In the genomic region with DNA sequence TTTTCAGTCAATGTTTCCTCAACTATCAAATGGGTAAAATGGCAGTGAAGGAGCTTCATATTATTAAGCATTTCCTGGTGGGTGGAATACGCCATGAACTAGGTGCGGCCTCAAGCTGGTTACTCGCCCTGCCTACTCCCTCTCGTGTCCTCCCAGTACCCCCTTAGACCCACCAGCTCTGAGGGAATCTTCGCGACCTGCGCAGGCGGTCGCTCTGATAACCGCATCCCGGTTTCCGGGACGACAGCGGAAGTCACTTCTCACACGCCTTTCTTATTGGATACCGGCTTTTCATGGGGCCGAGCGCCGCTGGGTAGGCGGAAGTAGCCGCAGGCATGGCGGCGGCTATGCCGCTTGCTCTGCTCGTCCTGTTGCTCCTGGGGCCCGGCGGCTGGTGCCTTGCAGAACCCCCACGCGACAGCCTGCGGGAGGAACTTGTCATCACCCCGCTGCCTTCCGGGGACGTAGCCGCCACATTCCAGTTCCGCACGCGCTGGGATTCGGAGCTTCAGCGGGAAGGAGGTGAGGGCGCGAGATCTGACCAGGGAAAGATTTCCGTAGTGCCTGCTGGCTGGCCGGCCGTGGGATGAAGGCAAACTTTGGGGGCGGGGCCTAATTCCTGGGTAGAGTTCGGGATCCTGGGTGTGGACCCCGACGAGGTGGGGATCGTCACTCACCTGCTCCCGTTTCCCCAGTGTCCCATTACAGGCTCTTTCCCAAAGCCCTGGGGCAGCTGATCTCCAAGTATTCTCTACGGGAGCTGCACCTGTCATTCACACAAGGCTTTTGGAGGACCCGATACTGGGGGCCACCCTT, we compare ENCODE assay signal across 1 cellular context.
A peak's percentile ranks its signal among the peaks of the same experiment; 100 is the strongest.
TF ChIP-seq lines count a peak whose summit lies in the region.

A gene (plus strand): TSS at position 320 of the 816 bp plus-strand sequence. CDS start 16 bp downstream, at position 336.

TF ChIP-seq in HepG2, 621 proteins besides CTCF, POLR2A, EP300 and RAD21 (continued from another document and continues in another):
- TF ChIP-seq, protein P1, sequence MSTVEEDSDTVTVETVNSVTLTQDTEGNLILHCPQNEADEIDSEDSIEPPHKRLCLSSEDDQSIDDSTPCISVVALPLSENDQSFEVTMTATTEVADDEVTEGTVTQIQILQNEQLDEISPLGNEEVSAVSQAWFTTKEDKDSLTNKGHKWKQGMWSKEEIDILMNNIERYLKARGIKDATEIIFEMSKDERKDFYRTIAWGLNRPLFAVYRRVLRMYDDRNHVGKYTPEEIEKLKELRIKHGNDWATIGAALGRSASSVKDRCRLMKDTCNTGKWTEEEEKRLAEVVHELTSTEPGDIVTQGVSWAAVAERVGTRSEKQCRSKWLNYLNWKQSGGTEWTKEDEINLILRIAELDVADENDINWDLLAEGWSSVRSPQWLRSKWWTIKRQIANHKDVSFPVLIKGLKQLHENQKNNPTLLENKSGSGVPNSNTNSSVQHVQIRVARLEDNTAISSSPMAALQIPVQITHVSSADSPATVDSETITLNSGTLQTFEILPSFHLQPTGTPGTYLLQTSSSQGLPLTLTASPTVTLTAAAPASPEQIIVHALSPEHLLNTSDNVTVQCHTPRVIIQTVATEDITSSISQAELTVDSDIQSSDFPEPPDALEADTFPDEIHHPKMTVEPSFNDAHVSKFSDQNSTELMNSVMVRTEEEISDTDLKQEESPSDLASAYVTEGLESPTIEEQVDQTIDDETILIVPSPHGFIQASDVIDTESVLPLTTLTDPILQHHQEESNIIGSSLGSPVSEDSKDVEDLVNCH (CRISPR knock-in tag; IDR thresholded peaks at IDR 0.05) = no peak
- no peak for TF ChIP-seq ZNF672 (CRISPR knock-in tag; IDR thresholded peaks at IDR 0.05)
- TF ChIP-seq, protein P2, sequence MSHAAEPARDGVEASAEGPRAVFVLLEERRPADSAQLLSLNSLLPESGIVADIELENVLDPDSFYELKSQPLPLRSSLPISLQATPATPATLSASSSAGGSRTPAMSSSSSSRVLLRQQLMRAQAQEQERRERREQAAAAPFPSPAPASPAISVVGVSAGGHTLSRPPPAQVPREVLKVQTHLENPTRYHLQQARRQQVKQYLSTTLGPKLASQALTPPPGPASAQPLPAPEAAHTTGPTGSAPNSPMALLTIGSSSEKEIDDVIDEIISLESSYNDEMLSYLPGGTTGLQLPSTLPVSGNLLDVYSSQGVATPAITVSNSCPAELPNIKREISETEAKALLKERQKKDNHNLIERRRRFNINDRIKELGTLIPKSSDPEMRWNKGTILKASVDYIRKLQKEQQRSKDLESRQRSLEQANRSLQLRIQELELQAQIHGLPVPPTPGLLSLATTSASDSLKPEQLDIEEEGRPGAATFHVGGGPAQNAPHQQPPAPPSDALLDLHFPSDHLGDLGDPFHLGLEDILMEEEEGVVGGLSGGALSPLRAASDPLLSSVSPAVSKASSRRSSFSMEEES (CRISPR knock-in tag; IDR thresholded peaks at IDR 0.05) = 0 out of 2 replicates have a peak, but pooled peaks have one; percentile 48
- no peak for TF ChIP-seq ZNF616 (CRISPR knock-in tag; IDR thresholded peaks at IDR 0.05; ENCODE audit: low read depth)
- TF ChIP-seq, protein P3, sequence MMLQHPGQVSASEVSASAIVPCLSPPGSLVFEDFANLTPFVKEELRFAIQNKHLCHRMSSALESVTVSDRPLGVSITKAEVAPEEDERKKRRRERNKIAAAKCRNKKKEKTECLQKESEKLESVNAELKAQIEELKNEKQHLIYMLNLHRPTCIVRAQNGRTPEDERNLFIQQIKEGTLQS (CRISPR knock-in tag; IDR thresholded peaks at IDR 0.05) = peak; percentile 44; the same call in 1 of the 2 replicates
- no peak for TF ChIP-seq TCF7 (IDR thresholded peaks at IDR 0.05; ENCODE audit: low read depth)
- TF ChIP-seq ZNF30 (CRISPR knock-in tag; IDR thresholded peaks at IDR 0.05) = peak; percentile 70; the same call in 1 of the 2 replicates
- peak; percentile 94; the same call in 1 of the 2 replicates for TF ChIP-seq MAF1 (CRISPR knock-in tag; IDR thresholded peaks at IDR 0.05; ENCODE audit: borderline replicate concordance)
- peak; percentile 88 for TF ChIP-seq ZFX (CRISPR knock-in tag; IDR thresholded peaks at IDR 0.05; ENCODE audit: low read depth)
- peak; percentile 98 for TF ChIP-seq PCBP1 (IDR thresholded peaks at IDR 0.05; ENCODE audit: borderline replicate concordance, low read depth, low read length)
- TF ChIP-seq TP53 (CRISPR knock-in tag; conservative IDR thresholded peaks at IDR 0.05) = no peak
- no peak for TF ChIP-seq MAFK (conservative IDR thresholded peaks at IDR 0.05 in 1 of 2, IDR thresholded peaks at IDR 0.05 in 1 of 2; ENCODE audit: low read length in 2 of 2)
- no peak for TF ChIP-seq ZFP36L2 (CRISPR knock-in tag; IDR thresholded peaks at IDR 0.05)
- TF ChIP-seq, protein P4, sequence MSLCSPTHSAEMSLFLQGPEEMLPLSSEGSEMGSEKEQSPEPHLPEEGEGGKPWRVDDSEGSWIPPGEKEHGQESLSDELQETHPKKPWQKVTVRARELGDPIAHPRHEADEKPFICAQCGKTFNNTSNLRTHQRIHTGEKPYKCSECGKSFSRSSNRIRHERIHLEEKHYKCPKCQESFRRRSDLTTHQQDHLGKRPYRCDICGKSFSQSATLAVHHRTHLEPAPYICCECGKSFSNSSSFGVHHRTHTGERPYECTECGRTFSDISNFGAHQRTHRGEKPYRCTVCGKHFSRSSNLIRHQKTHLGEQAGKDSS (CRISPR knock-in tag; IDR thresholded peaks at IDR 0.05; ENCODE audit: borderline replicate concordance, low read depth) = peak; percentile 58; the same call in 1 of the 2 replicates
- TF ChIP-seq, protein P5, sequence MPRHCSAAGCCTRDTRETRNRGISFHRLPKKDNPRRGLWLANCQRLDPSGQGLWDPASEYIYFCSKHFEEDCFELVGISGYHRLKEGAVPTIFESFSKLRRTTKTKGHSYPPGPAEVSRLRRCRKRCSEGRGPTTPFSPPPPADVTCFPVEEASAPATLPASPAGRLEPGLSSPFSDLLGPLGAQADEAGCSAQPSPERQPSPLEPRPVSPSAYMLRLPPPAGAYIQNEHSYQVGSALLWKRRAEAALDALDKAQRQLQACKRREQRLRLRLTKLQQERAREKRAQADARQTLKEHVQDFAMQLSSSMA (CRISPR knock-in tag; IDR thresholded peaks at IDR 0.05) = peak; percentile 79; the same call in 1 of the 2 replicates
- TF ChIP-seq DMAP1 (CRISPR knock-in tag; IDR thresholded peaks at IDR 0.05) = peak; percentile 91
- no peak for TF ChIP-seq ZNF652 (CRISPR knock-in tag; IDR thresholded peaks at IDR 0.05; ENCODE audit: borderline replicate concordance, low read depth)
- TF ChIP-seq ZNF230 (CRISPR knock-in tag; IDR thresholded peaks at IDR 0.05) = peak; percentile 85; the same call in 1 of the 2 replicates
- TF ChIP-seq ZNF557 (CRISPR knock-in tag; IDR thresholded peaks at IDR 0.05) = peak; percentile 94
- 0 out of 2 replicates have a peak, but pooled peaks have one; percentile 50 for TF ChIP-seq JUNB (CRISPR knock-in tag; IDR thresholded peaks at IDR 0.05; ENCODE audit: borderline replicate concordance)
- no peak for TF ChIP-seq CCAR2 (optimal IDR thresholded peaks at IDR 0.05; ENCODE audit: low read depth, low read length)
- no peak for TF ChIP-seq ZNF20 (CRISPR knock-in tag; IDR thresholded peaks at IDR 0.05)
- TF ChIP-seq ATM (IDR thresholded peaks at IDR 0.05; ENCODE audit: borderline replicate concordance) = no peak
- TF ChIP-seq ZNF354B (CRISPR knock-in tag; IDR thresholded peaks at IDR 0.05) = no peak; the same call in 1 of the 2 replicates
- peak; percentile 39; the same call in 1 of the 2 replicates for TF ChIP-seq ZFP62 (CRISPR knock-in tag; IDR thresholded peaks at IDR 0.05)
- TF ChIP-seq CHCHD3 (CRISPR knock-in tag; IDR thresholded peaks at IDR 0.05) = peak; percentile 90; the same call in 1 of the 2 replicates
- TF ChIP-seq ZBTB38 (CRISPR knock-in tag; IDR thresholded peaks at IDR 0.05) = peak; percentile 83; the same call in 1 of the 2 replicates
- TF ChIP-seq, protein P6, sequence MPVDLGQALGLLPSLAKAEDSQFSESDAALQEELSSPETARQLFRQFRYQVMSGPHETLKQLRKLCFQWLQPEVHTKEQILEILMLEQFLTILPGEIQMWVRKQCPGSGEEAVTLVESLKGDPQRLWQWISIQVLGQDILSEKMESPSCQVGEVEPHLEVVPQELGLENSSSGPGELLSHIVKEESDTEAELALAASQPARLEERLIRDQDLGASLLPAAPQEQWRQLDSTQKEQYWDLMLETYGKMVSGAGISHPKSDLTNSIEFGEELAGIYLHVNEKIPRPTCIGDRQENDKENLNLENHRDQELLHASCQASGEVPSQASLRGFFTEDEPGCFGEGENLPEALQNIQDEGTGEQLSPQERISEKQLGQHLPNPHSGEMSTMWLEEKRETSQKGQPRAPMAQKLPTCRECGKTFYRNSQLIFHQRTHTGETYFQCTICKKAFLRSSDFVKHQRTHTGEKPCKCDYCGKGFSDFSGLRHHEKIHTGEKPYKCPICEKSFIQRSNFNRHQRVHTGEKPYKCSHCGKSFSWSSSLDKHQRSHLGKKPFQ (CRISPR knock-in tag; IDR thresholded peaks at IDR 0.05; ENCODE audit: insufficient replicate concordance) = peak; percentile 78
- TF ChIP-seq KDM5A (IDR thresholded peaks at IDR 0.05; ENCODE audit: borderline replicate concordance, low read length) = peak; percentile 98
- peak; percentile 50; the same call in 1 of the 2 replicates for TF ChIP-seq RELA (CRISPR knock-in tag; IDR thresholded peaks at IDR 0.05)
- TF ChIP-seq ZNF816 (CRISPR knock-in tag; IDR thresholded peaks at IDR 0.05; ENCODE audit: borderline replicate concordance) = 0 out of 2 replicates have a peak, but pooled peaks have one; percentile 24
- TF ChIP-seq TBX2 (CRISPR knock-in tag; IDR thresholded peaks at IDR 0.05; ENCODE audit: borderline replicate concordance) = peak; percentile 94
- TF ChIP-seq, protein P7, sequence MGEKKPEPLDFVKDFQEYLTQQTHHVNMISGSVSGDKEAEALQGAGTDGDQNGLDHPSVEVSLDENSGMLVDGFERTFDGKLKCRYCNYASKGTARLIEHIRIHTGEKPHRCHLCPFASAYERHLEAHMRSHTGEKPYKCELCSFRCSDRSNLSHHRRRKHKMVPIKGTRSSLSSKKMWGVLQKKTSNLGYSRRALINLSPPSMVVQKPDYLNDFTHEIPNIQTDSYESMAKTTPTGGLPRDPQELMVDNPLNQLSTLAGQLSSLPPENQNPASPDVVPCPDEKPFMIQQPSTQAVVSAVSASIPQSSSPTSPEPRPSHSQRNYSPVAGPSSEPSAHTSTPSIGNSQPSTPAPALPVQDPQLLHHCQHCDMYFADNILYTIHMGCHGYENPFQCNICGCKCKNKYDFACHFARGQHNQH (CRISPR knock-in tag; IDR thresholded peaks at IDR 0.05) = peak; percentile 91
- TF ChIP-seq SETDB1 (CRISPR knock-in tag; IDR thresholded peaks at IDR 0.05; ENCODE audit: borderline replicate concordance) = 0 out of 2 replicates have a peak, but pooled peaks have one; percentile 69
- TF ChIP-seq, protein P8, sequence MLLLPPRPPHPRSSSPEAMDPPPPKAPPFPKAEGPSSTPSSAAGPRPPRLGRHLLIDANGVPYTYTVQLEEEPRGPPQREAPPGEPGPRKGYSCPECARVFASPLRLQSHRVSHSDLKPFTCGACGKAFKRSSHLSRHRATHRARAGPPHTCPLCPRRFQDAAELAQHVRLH (CRISPR knock-in tag; IDR thresholded peaks at IDR 0.05; ENCODE audit: borderline replicate concordance, low read depth) = peak; percentile 89; the same call in 1 of the 2 replicates
- TF ChIP-seq, protein P9, sequence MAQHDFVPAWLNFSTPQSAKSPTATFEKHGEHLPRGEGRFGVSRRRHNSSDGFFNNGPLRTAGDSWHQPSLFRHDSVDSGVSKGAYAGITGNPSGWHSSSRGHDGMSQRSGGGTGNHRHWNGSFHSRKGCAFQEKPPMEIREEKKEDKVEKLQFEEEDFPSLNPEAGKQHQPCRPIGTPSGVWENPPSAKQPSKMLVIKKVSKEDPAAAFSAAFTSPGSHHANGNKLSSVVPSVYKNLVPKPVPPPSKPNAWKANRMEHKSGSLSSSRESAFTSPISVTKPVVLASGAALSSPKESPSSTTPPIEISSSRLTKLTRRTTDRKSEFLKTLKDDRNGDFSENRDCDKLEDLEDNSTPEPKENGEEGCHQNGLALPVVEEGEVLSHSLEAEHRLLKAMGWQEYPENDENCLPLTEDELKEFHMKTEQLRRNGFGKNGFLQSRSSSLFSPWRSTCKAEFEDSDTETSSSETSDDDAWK (CRISPR knock-in tag; IDR thresholded peaks at IDR 0.05) = no peak
- no peak; the same call in 1 of the 2 replicates for TF ChIP-seq ZSCAN30 (CRISPR knock-in tag; IDR thresholded peaks at IDR 0.05)
- peak; percentile 87; the same call in 1 of the 2 replicates for TF ChIP-seq ZBTB7B (CRISPR knock-in tag; IDR thresholded peaks at IDR 0.05)
